ENCODE assay signal across 8 cellular contexts in genomic region chr11:62882428-62882742, GRCh38. TPM values are rescaled to one million over a fixed set of nuclear protein-coding genes. Genes with fewer than 3 reads are reported as not detected.
A peak's percentile ranks its signal among the peaks of the same experiment; 100 is the strongest.
DNase-seq lines count a peak whose midpoint lies in the region; ATAC-seq, FAIRE-seq and TF ChIP-seq lines count a peak whose summit lies in the region.

No MANE protein-coding gene starts in this region.

- H3K4me1 ChIP-seq in SJSA1 (replicated peaks) (peaks cover 34% of the 10 kb centered on the region), pancreas (peaks cover 31 to 43% (median 43%) of the 10 kb centered on the region in 3 donors)

- peaks cover 9% of the 10 kb centered on the region for H3K27me3 Mint-ChIP-seq in Calu3 (ENCODE audit: unreplicated experiment)

- CTCF ChIA-PET in Calu3 (lab: Charles Lee) = interaction anchor here (1.2 kb wide), 1 partner anchor 41 kb away, joined by 4 read pairs; no protein-coding TSS in a partner anchor

- H3K4me1 Mint-ChIP-seq in Calu3 (ENCODE audit: low read depth, unreplicated experiment) = peaks cover 44% of the 10 kb centered on the region

- TF ChIP-seq CTCF in Calu3 (IDR thresholded peaks at IDR 0.05; ENCODE audit: unreplicated experiment) = no peak
- TF ChIP-seq CTCF in pancreas (IDR thresholded peaks at IDR 0.05) = no peak
- TF ChIP-seq CTCF in GM13977 (IDR thresholded peaks at IDR 0.05; ENCODE audit: extremely low read depth, insufficient read depth, missing control alignments) = no peak

- ATAC-seq in pancreas (no peak), GM19351 (IDR thresholded peaks at IDR 0.05; ENCODE audit: unreplicated experiment) (no peak), HG03442 (IDR thresholded peaks at IDR 0.05; ENCODE audit: unreplicated experiment) (no peak)

- H3K4me3 ChIP-seq in SJSA1 (peak overlapping the region; percentile 84), pancreas (peak overlapping the region in 3 of 4 donors; percentile 80 to 92 (median 90))

- peaks cover 93% of the 10 kb centered on the region for H3K36me3 Mint-ChIP-seq in Calu3 (ENCODE audit: insufficient read depth, unreplicated experiment)

- in situ Hi-C loops in GM13977 (cut with MboI; ENCODE audit: low pct_unique_long_range_greater_than_20kb, low sequenced_read_pairs, unreplicated experiment) = no loop called here

- H3K27ac Mint-ChIP-seq in Calu3 (ENCODE audit: unreplicated experiment) = peak overlapping the region; percentile 100

- no peaks in the 10 kb centered on the region for H3K9me3 Mint-ChIP-seq in Calu3 (ENCODE audit: low read depth, unreplicated experiment)

- FAIRE-seq in pancreas (lab: Jason Lieb, UNC) = no peak

- H3K36me3 ChIP-seq in SJSA1 (peaks cover 64% of the 10 kb centered on the region), pancreas (peaks cover 0 to 50% (median 38%) of the 10 kb centered on the region in 3 donors)

- H3K9me3 ChIP-seq in SJSA1 (replicated peaks) (no peaks in the 10 kb centered on the region), pancreas (no peaks in the 10 kb centered on the region)

- intact Hi-C loops in Calu3 (cut with micrococcal nuclease; ENCODE audit: unreplicated experiment) (no loop called here), pancreas (cut with DNase I) (no loop called here)

- H3K27me3 ChIP-seq in SJSA1 (replicated peaks) = no peaks in the 10 kb centered on the region
- H3K27me3 ChIP-seq in pancreas = no peaks in the 10 kb centered on the region

- 24 to 29% methylated on average over 6 of the region's 6 CpGs for WGBS in pancreas, 2 donors

- DNase-seq in Calu3 (no peak), SJSA1 (ENCODE audit: low read depth in 1 of 2, low spot score in 2 of 2) (no peak), epithelial cell of prostate (ENCODE audit: low read depth, low spot score) (no peak), pancreas (no peak), GM13977 (ENCODE audit: low spot score) (no peak), NCI-H524 (lab: John Stamatoyannopoulos, UW) (no peak)

- H3K27ac ChIP-seq in SJSA1 = peak overlapping the region; percentile 88
- H3K27ac ChIP-seq in epithelial cell of prostate = peak overlapping the region; percentile 99
- peak overlapping the region in 3 of 4 donors; percentile 99 for H3K27ac ChIP-seq in pancreas

- BruUV-seq in Calu3 (replicated peaks; lab: Mats Ljungman, UMichigan) = no TSS peak

- H3K4me3 Mint-ChIP-seq in Calu3 (ENCODE audit: low read depth, unreplicated experiment) = peak overlapping the region; percentile 100

RNA-seq across cellular contexts. Expression of gene SLC3A2, which starts 1.7 kb away (rescaled TPM):
- 410 and 444 TPM in 2 replicates for total RNA-seq in Calu3 (2022)
- 452 and 454 TPM in 2 replicates for total RNA-seq in SJSA1 (2014; rRNA removed; shearing (Covaris generic))
- total RNA-seq in pancreas = 100 to 1,000 TPM in 1 of 6 donors, 10 to 100 TPM in 5; 68.8 to 331 (median 75.1) TPM
- polyA plus RNA-seq in pancreas = 100 to 1,000 TPM in 1 of 2 donors, 10 to 100 TPM in 1; 66.9 to 116 TPM

RNA-seq across cellular contexts. Expression of gene CHRM1, which starts 38.8 kb away (rescaled TPM):
- not detected in 2 replicates for total RNA-seq in Calu3 (2022)
- not detected in 2 replicates for total RNA-seq in SJSA1 (2014; rRNA removed; shearing (Covaris generic))
- total RNA-seq in pancreas = under 1 TPM in 5 of 6 donors, not detected in 1; 0.06 to 0.15 (median 0.09) TPM
- polyA plus RNA-seq in pancreas = under 1 TPM; 0.14 to 0.19 TPM

RNA-seq across cellular contexts. Expression of gene WDR74, which starts 43.0 kb away (rescaled TPM):
- total RNA-seq in Calu3 (2022) = 87.7 and 97.4 TPM in 2 replicates
- total RNA-seq in SJSA1 (2014; rRNA removed; shearing (Covaris generic)) = 97.4 and 102 TPM in 2 replicates
- total RNA-seq in pancreas = 10 to 100 TPM; 18.4 to 35.1 (median 27.1) TPM
- polyA plus RNA-seq in pancreas = 10 to 100 TPM; 47.6 to 59.5 TPM

RNA-seq across cellular contexts. Expression of gene TEX54, which starts 49.7 kb away (rescaled TPM):
- total RNA-seq in Calu3 (2022) (not detected in 2 replicates), pancreas (not detected)
- not detected in 2 replicates for total RNA-seq in SJSA1 (2014; rRNA removed; shearing (Covaris generic))
- polyA plus RNA-seq in pancreas = under 1 TPM in 1 of 2 donors, not detected in 1; 0.65 TPM

RNA-seq across cellular contexts. Expression of gene STX5, which starts 50.5 kb away (rescaled TPM):
- total RNA-seq in Calu3 (2022) = 38.3 and 39.2 TPM in 2 replicates
- 45.7 and 45.8 TPM in 2 replicates for total RNA-seq in SJSA1 (2014; rRNA removed; shearing (Covaris generic))
- 10 to 100 TPM; 22.8 to 31.2 (median 26.9) TPM for total RNA-seq in pancreas
- 10 to 100 TPM; 18.6 to 27.9 TPM for polyA plus RNA-seq in pancreas
